ENCODE assay signal across 8 cellular contexts in the genomic region with DNA sequence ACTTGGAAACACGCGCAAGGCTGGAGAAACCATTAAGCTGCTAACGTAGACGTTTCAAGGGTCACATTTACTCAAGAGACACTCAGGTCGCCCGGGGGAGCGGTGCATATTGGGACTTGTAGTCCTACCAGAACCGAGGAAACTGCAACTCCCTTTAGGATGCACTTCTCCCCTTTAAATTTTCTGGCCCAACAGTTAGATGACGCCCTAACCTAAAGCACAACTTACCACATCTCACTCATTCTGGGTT. TPM values are rescaled to one million over a fixed set of nuclear protein-coding genes. Genes with fewer than 3 reads are reported as not detected.
DNase-seq lines count a peak whose midpoint lies in the region; ATAC-seq and TF ChIP-seq lines count a peak whose summit lies in the region.

No MANE protein-coding gene starts in this region.

- peak overlapping the region; percentile 97 for H3K27ac ChIP-seq in mesodermal cell (ENCODE audit: low read depth, low read length, severe bottlenecking)

- WGBS in mesodermal cell (ENCODE audit: insufficient coverage in 2 of 2), 2 experiments = 0% methylated on average over 8 to 9 of the region's 9 CpGs

- H3K27me3 Mint-ChIP-seq in type B pancreatic cell = no peaks in the 10 kb centered on the region

- H3K27ac Mint-ChIP-seq in type B pancreatic cell = peak overlapping the region; percentile 98

- no peaks in the 10 kb centered on the region for H3K4me1 ChIP-seq in mesodermal cell (ENCODE audit: control insufficient read depth, insufficient read depth, low read length, poor library complexity, severe bottlenecking)

- no peaks in the 10 kb centered on the region for H3K9me3 ChIP-seq in mesodermal cell (ENCODE audit: control insufficient read depth, low read length)

- no peaks in the 10 kb centered on the region for H3K36me3 ChIP-seq in mesodermal cell (ENCODE audit: control insufficient read depth, insufficient read depth, low read length)

- H3K4me3 ChIP-seq in choroid plexus epithelial cell (ENCODE audit: low read depth, low read length) (peak overlapping the region; percentile 99), mesodermal cell (ENCODE audit: extremely low read depth, insufficient read depth, low read length, poor library complexity, severe bottlenecking) (peak overlapping the region; percentile 81)

- peaks cover 25% of the 10 kb centered on the region for H3K4me1 Mint-ChIP-seq in type B pancreatic cell (ENCODE audit: unreplicated experiment)

- no peaks in the 10 kb centered on the region for H3K9me3 Mint-ChIP-seq in type B pancreatic cell

- TF ChIP-seq CTCF in choroid plexus epithelial cell (conservative IDR thresholded peaks at IDR 0.05; ENCODE audit: low read depth, low read length) (no peak), type B pancreatic cell (conservative IDR thresholded peaks at IDR 0.05) (no peak)

- H3K36me3 Mint-ChIP-seq in type B pancreatic cell = no peaks in the 10 kb centered on the region

- ATAC-seq in HG02884 (IDR thresholded peaks at IDR 0.05; ENCODE audit: unreplicated experiment) = peak; percentile 49

- H3K4me3 Mint-ChIP-seq in type B pancreatic cell = peak overlapping the region; percentile 97

- DNase-seq in stimulated activated CD4-positive, alpha-beta T cell treated with anti-CD3 and anti-CD28 coated beads, Interleukin-4, amount 100 ng/mL, for 1 hour = peak; percentile 74
- DNase-seq in stimulated activated CD4-positive, alpha-beta T cell treated with anti-CD3 and anti-CD28 coated beads, Interleukin-2, amount 100 ng/mL, for 48 hours = no peak
- DNase-seq in NCI-H774 (lab: John Stamatoyannopoulos, UW) = peak; percentile 91
- DNase-seq in choroid plexus epithelial cell (ENCODE audit: low read depth) = no peak
- no peak for DNase-seq in type B pancreatic cell (ENCODE audit: extremely low spot score, unreplicated experiment)
- DNase-seq in epidermal melanocyte (ENCODE audit: insufficient read length, low spot score) = no peak

RNA-seq across cellular contexts. Expression of gene DMXL1, which starts 0.4 kb away (rescaled TPM):
- 17.3 TPM for polyA plus RNA-seq in mesodermal cell (2013, experiment 1 of 2)
- polyA plus RNA-seq in mesodermal cell (2013, experiment 2 of 2) = 18.8 TPM
- 29.0 and 31.2 TPM in 2 replicates for total RNA-seq in type B pancreatic cell (ENCODE audit: low replicate concordance)

Comparison
In these comparisons a context has a peak if more than half of its experiments do, and no peak if none do; other contexts are left out.
1. DNase-seq: peak in stimulated activated CD4-positive, alpha-beta T cell treated with anti-CD3 and anti-CD28 coated beads, Interleukin-4, amount 100 ng/mL, for 1 hour (single experiment) and NCI-H774 (single experiment); none in stimulated activated CD4-positive, alpha-beta T cell treated with anti-CD3 and anti-CD28 coated beads, Interleukin-2, amount 100 ng/mL, for 48 hours (0 of 2), choroid plexus epithelial cell (single experiment), type B pancreatic cell (single experiment) and epidermal melanocyte (single experiment).